ENCODE assay signal across 11 cellular contexts in the genomic region with DNA sequence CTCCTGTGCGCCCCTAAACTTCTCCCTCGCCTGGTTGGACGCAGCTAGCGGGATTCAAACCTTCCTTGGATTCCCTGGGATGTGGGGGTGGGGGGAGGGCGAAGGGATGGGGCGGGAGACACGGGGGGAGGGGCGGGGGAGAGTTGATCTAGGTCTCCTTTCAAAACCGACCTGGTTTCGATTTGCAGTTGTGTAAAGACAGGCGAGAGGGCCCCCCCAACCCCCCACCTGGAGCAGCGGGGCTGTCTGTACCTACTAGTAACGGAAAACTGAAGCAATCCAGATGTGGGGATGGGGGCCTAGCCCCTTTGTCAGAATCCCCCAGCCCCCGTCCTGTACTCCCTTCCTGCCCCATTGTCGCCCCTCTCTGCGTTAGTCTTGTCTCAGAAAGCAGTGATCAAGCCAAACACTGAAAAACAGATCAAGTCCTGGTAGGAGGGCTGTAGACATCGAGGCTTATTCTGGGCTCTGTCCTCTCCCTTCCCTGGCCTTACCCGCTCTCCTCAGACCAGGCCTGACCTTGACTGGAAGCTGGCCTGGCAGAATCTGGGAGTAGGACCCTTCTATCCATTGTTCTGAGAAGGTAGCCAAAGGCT. TPM values are rescaled to one million over a fixed set of nuclear protein-coding genes. Genes with fewer than 3 reads are reported as not detected.
A peak's percentile ranks its signal among the peaks of the same experiment; 100 is the strongest.
DNase-seq lines count a peak whose midpoint lies in the region; ATAC-seq and TF ChIP-seq lines count a peak whose summit lies in the region.
"Had no signal": no experiment of that assay in that cellular context is flagged by ENCODE, and none has a peak within 500 bp of the region (broad histone marks: within the 10 kb centered on the region; RNA-seq: fewer than 3 reads in every experiment).

No MANE protein-coding gene starts in this region.

- peaks cover 91% of the 10 kb centered on the region for H3K27me3 Mint-ChIP-seq in activated T-helper 1 cell treated with anti-CD3 and anti-CD28 coated beads, Interleukin-12 subunit alpha, Interleukin-12 subunit beta, Interleukin-2, Interleukin-4 antibody, amounts not matched to agents 30 ng/mL and 10 ng/mL and 1 ng/mL, durations not matched to agents 14 hours and 24 hours and 36 hours (ENCODE audit: insufficient read depth)
- H3K27me3 Mint-ChIP-seq in memory B cell: peaks cover 44% of the 10 kb centered on the region

- H3K36me3 ChIP-seq in A673 (ENCODE audit: insufficient read depth, low read length, poor library complexity, severe bottlenecking) (no peaks in the 10 kb centered on the region), HAP-1 (replicated peaks) (no peaks in the 10 kb centered on the region)

- H3K27ac Mint-ChIP-seq in activated T-helper 1 cell treated with anti-CD3 and anti-CD28 coated beads, Interleukin-12 subunit alpha, Interleukin-12 subunit beta, Interleukin-2, Interleukin-4 antibody, amounts not matched to agents 30 ng/mL and 10 ng/mL and 1 ng/mL, durations not matched to agents 14 hours and 24 hours and 36 hours: no peak overlapping the region
- H3K27ac Mint-ChIP-seq in memory B cell: no peak overlapping the region

- H3K27me3 ChIP-seq in A673 (replicated peaks; ENCODE audit: insufficient read depth, low read depth, low read length, poor library complexity): peaks cover 92% of the 10 kb centered on the region
- peaks cover 17% of the 10 kb centered on the region for H3K27me3 ChIP-seq in HAP-1 (ENCODE audit: low read depth)

- H3K36me3 Mint-ChIP-seq in activated T-helper 1 cell treated with anti-CD3 and anti-CD28 coated beads, Interleukin-12 subunit alpha, Interleukin-12 subunit beta, Interleukin-2, Interleukin-4 antibody, amounts not matched to agents 30 ng/mL and 10 ng/mL and 1 ng/mL, durations not matched to agents 14 hours and 24 hours and 36 hours (ENCODE audit: low read depth): peaks cover 5% of the 10 kb centered on the region
- peaks cover 2% of the 10 kb centered on the region for H3K36me3 Mint-ChIP-seq in memory B cell

- intact Hi-C loops in A673 (cut with micrococcal nuclease; ENCODE audit: unreplicated experiment): no loop called here
- intact Hi-C loops in activated T-helper 1 cell treated with anti-CD3 and anti-CD28 coated beads, Interleukin-12 subunit alpha, Interleukin-12 subunit beta, Interleukin-2, Interleukin-4 antibody, amounts not matched to agents 30 ng/mL and 10 ng/mL and 1 ng/mL, durations not matched to agents 14 hours and 24 hours and 36 hours (cut with micrococcal nuclease): loop anchor here (5.0 to 10.0 kb wide), 2 partner anchors 473 to 975 kb away; partner anchors contain the start of genes IGF2BP1 and NGFR

- BruUV-seq in A673 (replicated peaks; lab: Mats Ljungman, UMichigan): no TSS peak

- H3K27ac ChIP-seq in A673 (ENCODE audit: low read depth, low read length, poor library complexity, severe bottlenecking): no peak overlapping the region
- H3K27ac ChIP-seq: C4-2B had no signal

- in situ Hi-C loops in HAP-1 (cut with MboI; ENCODE audit: low sequenced_read_pairs): no loop called here

- no peak for DNase-seq in A673 (ENCODE audit: low spot score)
- DNase-seq in HAP-1 (ENCODE audit: low spot score in 2 of 2): no peak
- no peak for DNase-seq in activated T-helper 1 cell treated with anti-CD3 and anti-CD28 coated beads, Interleukin-12 subunit alpha, Interleukin-12 subunit beta, Interleukin-2, Interleukin-4 antibody, amounts not matched to agents 30 ng/mL and 10 ng/mL and 1 ng/mL, durations not matched to agents 14 hours and 24 hours and 36 hours (ENCODE audit: low spot score)
- no peak for DNase-seq in memory B cell (ENCODE audit: low spot score in 2 of 2)
- DNase-seq in NCI-H146 (lab: John Stamatoyannopoulos, UW): no peak
- no peak for DNase-seq in left lobe of liver (ENCODE audit: low spot score)
- no peak for DNase-seq in DMS153 treated with DMSO at 0.1 percent for 48 hours (lab: John Stamatoyannopoulos, UW; ENCODE audit: unreplicated experiment)
- DNase-seq: NCI-H345 had no signal

- H3K4me1 ChIP-seq in A673 (ENCODE audit: insufficient read depth, low read length, poor library complexity, severe bottlenecking) (no peaks in the 10 kb centered on the region), HAP-1 (peaks cover 6% of the 10 kb centered on the region)

- POLR2A ChIA-PET in A673 (lab: Charles Lee; ENCODE audit: low non-redundant PET): no interaction called here

- CTCF ChIA-PET in A673 (lab: Charles Lee): no interaction called here

- no peak for TF ChIP-seq CTCF in A673 (conservative IDR thresholded peaks at IDR 0.05; ENCODE audit: low read depth, low read length)

- H3K9me3 ChIP-seq in A673 (ENCODE audit: low read depth, low read length, poor library complexity, severe bottlenecking): no peaks in the 10 kb centered on the region
- no peaks in the 10 kb centered on the region for H3K9me3 ChIP-seq in HAP-1

- no peaks in the 10 kb centered on the region for H3K9me3 Mint-ChIP-seq in activated T-helper 1 cell treated with anti-CD3 and anti-CD28 coated beads, Interleukin-12 subunit alpha, Interleukin-12 subunit beta, Interleukin-2, Interleukin-4 antibody, amounts not matched to agents 30 ng/mL and 10 ng/mL and 1 ng/mL, durations not matched to agents 14 hours and 24 hours and 36 hours
- H3K9me3 Mint-ChIP-seq in memory B cell: no peaks in the 10 kb centered on the region

- H3K4me3 ChIP-seq in A673 (ENCODE audit: low read depth, low read length, poor library complexity, severe bottlenecking) (peak overlapping the region; percentile 70), HAP-1 (peak overlapping the region; percentile 58)

- H3K4me3 Mint-ChIP-seq in activated T-helper 1 cell treated with anti-CD3 and anti-CD28 coated beads, Interleukin-12 subunit alpha, Interleukin-12 subunit beta, Interleukin-2, Interleukin-4 antibody, amounts not matched to agents 30 ng/mL and 10 ng/mL and 1 ng/mL, durations not matched to agents 14 hours and 24 hours and 36 hours: peak overlapping the region; percentile 75
- H3K4me3 Mint-ChIP-seq in memory B cell: peak overlapping the region; percentile 88

- ATAC-seq in memory B cell (ENCODE audit: low read depth): no peak
- no peak for ATAC-seq in GM18519 (IDR thresholded peaks at IDR 0.05; ENCODE audit: low FRiP score, unreplicated experiment)
- ATAC-seq in left lobe of liver: no peak

- peaks cover 11% of the 10 kb centered on the region for H3K4me1 Mint-ChIP-seq in activated T-helper 1 cell treated with anti-CD3 and anti-CD28 coated beads, Interleukin-12 subunit alpha, Interleukin-12 subunit beta, Interleukin-2, Interleukin-4 antibody, amounts not matched to agents 30 ng/mL and 10 ng/mL and 1 ng/mL, durations not matched to agents 14 hours and 24 hours and 36 hours (ENCODE audit: low read depth)
- H3K4me1 Mint-ChIP-seq in memory B cell: peaks cover 21% of the 10 kb centered on the region

RNA-seq across cellular contexts. Expression of gene DLX4, which starts 0.9 kb away (rescaled TPM):
- 0.82 and 1.0 TPM in 2 replicates for total RNA-seq in A673 (2021)
- 0.20 TPM in 1 of 2 replicates, not detected in the other for total RNA-seq in activated T-helper 1 cell treated with anti-CD3 and anti-CD28 coated beads, Interleukin-12 subunit alpha, Interleukin-12 subunit beta, Interleukin-2, Interleukin-4 antibody, amounts not matched to agents 30 ng/mL and 10 ng/mL and 1 ng/mL, durations not matched to agents 14 hours and 24 hours and 36 hours
- not detected for total RNA-seq in left lobe of liver
- total RNA-seq: glomerular endothelial cell had no signal

RNA-seq across cellular contexts. Expression of gene DLX3, which starts 25.1 kb away (rescaled TPM):
- total RNA-seq in A673 (2021) (0.20 TPM in 1 of 2 replicates, not detected in the other), left lobe of liver (not detected)
- total RNA-seq in activated T-helper 1 cell treated with anti-CD3 and anti-CD28 coated beads, Interleukin-12 subunit alpha, Interleukin-12 subunit beta, Interleukin-2, Interleukin-4 antibody, amounts not matched to agents 30 ng/mL and 10 ng/mL and 1 ng/mL, durations not matched to agents 14 hours and 24 hours and 36 hours: not detected in 2 replicates
- total RNA-seq: glomerular endothelial cell had no signal
